In genomic region chr5:135425641-135426040, GRCh38 we compare ENCODE assay signal across 20 cellular contexts. TPM values are rescaled to one million over a fixed set of nuclear protein-coding genes. Genes with fewer than 3 reads are reported as not detected.
DNase-seq lines count a peak whose midpoint lies in the region; ATAC-seq and TF ChIP-seq lines count a peak whose summit lies in the region.
"Had no signal": no experiment of that assay in that cellular context is flagged by ENCODE, and none has a peak within 500 bp of the region (broad histone marks: within the 10 kb centered on the region; RNA-seq: fewer than 3 reads in every experiment).

No MANE protein-coding gene starts in this region.

- peak overlapping the region; percentile 44 for H2AFZ ChIP-seq in Loucy (ENCODE audit: low read length)
- H2AFZ ChIP-seq: GM23338 had no signal

- H3K4me1 ChIP-seq in Loucy (ENCODE audit: insufficient read depth, low read length, poor library complexity, severe bottlenecking) (peaks cover 47% of the 10 kb centered on the region), body of pancreas (no peaks in the 10 kb centered on the region)
- H3K4me1 ChIP-seq: adrenal gland, breast epithelium, SJCRH30 had no signal

- no peak overlapping the region for H3K4me3 Mint-ChIP-seq in activated CD4-positive, alpha-beta memory T cell treated with anti-CD3 and anti-CD28 coated beads, Interleukin-2, amount 10 ng/mL, durations not matched to agents 7 days and 5 days
- no peak overlapping the region for H3K4me3 Mint-ChIP-seq in activated CD4-positive, alpha-beta memory T cell treated with anti-CD3 and anti-CD28 coated beads for 36 hours
- H3K4me3 Mint-ChIP-seq: GM23338, nephron had no signal

- H3K4me1 Mint-ChIP-seq in activated CD4-positive, alpha-beta memory T cell treated with anti-CD3 and anti-CD28 coated beads, Interleukin-2, amount 10 ng/mL, durations not matched to agents 7 days and 5 days: peaks cover 10% of the 10 kb centered on the region
- H3K4me1 Mint-ChIP-seq in activated CD4-positive, alpha-beta memory T cell treated with anti-CD3 and anti-CD28 coated beads for 36 hours (ENCODE audit: low read depth): peaks cover 2% of the 10 kb centered on the region
- H3K4me1 Mint-ChIP-seq: GM23338 had no signal

- H3K36me3 ChIP-seq in Loucy (ENCODE audit: insufficient read depth, low read length) (no peaks in the 10 kb centered on the region), body of pancreas (replicated peaks in 1 of 2; ENCODE audit: insufficient read depth in 1 of 2, low read depth in 2 of 2) (no peaks in the 10 kb centered on the region)
- H3K36me3 ChIP-seq: adrenal gland, breast epithelium, SJCRH30 had no signal

- no peak for DNase-seq in activated CD4-positive, alpha-beta memory T cell treated with anti-CD3 and anti-CD28 coated beads, Interleukin-2, amount 10 ng/mL, durations not matched to agents 7 days and 5 days
- DNase-seq in activated CD4-positive, alpha-beta memory T cell treated with anti-CD3 and anti-CD28 coated beads for 36 hours: no peak
- peak; percentile 91 for DNase-seq in SKM-1 treated with dmso at 0.1 percent for 144 hours (lab: John Stamatoyannopoulos, UW; ENCODE audit: unreplicated experiment)
- peak; percentile 51 for DNase-seq in medulla oblongata (ENCODE audit: extremely low spot score)
- no peak for DNase-seq in OCI-M2 (lab: John Stamatoyannopoulos, UW; ENCODE audit: unreplicated experiment)
- DNase-seq in HCEC 1CT: no peak
- no peak for DNase-seq in body of pancreas
- DNase-seq: activated effector memory CD4-positive, alpha-beta T cell treated with Interleukin-2 at 50 U/mL for 16 hours; C1 segment of cervical spinal cord; cortex of kidney; posterior cingulate gyrus had no signal

- no peaks in the 10 kb centered on the region for H3K27me3 ChIP-seq in Loucy (ENCODE audit: insufficient read depth, low read length, poor library complexity, severe bottlenecking)
- H3K27me3 ChIP-seq in body of pancreas: no peaks in the 10 kb centered on the region
- H3K27me3 ChIP-seq: adrenal gland, breast epithelium, SJCRH30 had no signal

- H3K27ac Mint-ChIP-seq in activated CD4-positive, alpha-beta memory T cell treated with anti-CD3 and anti-CD28 coated beads, Interleukin-2, amount 10 ng/mL, durations not matched to agents 7 days and 5 days: peak overlapping the region; percentile 7
- H3K27ac Mint-ChIP-seq in activated CD4-positive, alpha-beta memory T cell treated with anti-CD3 and anti-CD28 coated beads for 36 hours: no peak overlapping the region
- H3K27ac Mint-ChIP-seq: GM23338, nephron had no signal

- intact Hi-C loops in activated CD4-positive, alpha-beta memory T cell treated with anti-CD3 and anti-CD28 coated beads for 36 hours (cut with micrococcal nuclease): no loop called here
- intact Hi-C loops in body of pancreas (cut with DNase I): no loop called here

- H3F3A ChIP-seq in Loucy (ENCODE audit: low read depth): no peaks in the 10 kb centered on the region

- no peaks in the 10 kb centered on the region for H3K9me3 Mint-ChIP-seq in activated CD4-positive, alpha-beta memory T cell treated with anti-CD3 and anti-CD28 coated beads, Interleukin-2, amount 10 ng/mL, durations not matched to agents 7 days and 5 days
- H3K9me3 Mint-ChIP-seq in activated CD4-positive, alpha-beta memory T cell treated with anti-CD3 and anti-CD28 coated beads for 36 hours: peaks cover 7% of the 10 kb centered on the region

- POLR2A ChIA-PET in activated CD4-positive, alpha-beta memory T cell treated with anti-CD3 and anti-CD28 coated beads, Interleukin-2, amount 10 ng/mL, durations not matched to agents 7 days and 5 days (lab: Charles Lee): interaction anchor here (1.5 to 3.4 kb wide), 2 partner anchors 27 to 31 kb away, joined by 8 to 15 read pairs; partner anchors contain the start of gene MACROH2A1
- POLR2A ChIA-PET in activated CD4-positive, alpha-beta memory T cell treated with anti-CD3 and anti-CD28 coated beads for 36 hours (lab: Charles Lee): interaction anchor here (0.6 kb wide), 1 partner anchor 92 kb away, joined by 3 read pairs; no protein-coding TSS in a partner anchor

- H3K79me2 ChIP-seq in Loucy (ENCODE audit: insufficient read depth, low read length): peaks cover 10% of the 10 kb centered on the region

- H3K27ac ChIP-seq in body of pancreas: no peak overlapping the region
- H3K27ac ChIP-seq: adrenal gland, breast epithelium, SJCRH30 had no signal

- H3K27me3 Mint-ChIP-seq in activated CD4-positive, alpha-beta memory T cell treated with anti-CD3 and anti-CD28 coated beads, Interleukin-2, amount 10 ng/mL, durations not matched to agents 7 days and 5 days: peaks cover 27% of the 10 kb centered on the region
- peaks cover 27% of the 10 kb centered on the region for H3K27me3 Mint-ChIP-seq in activated CD4-positive, alpha-beta memory T cell treated with anti-CD3 and anti-CD28 coated beads for 36 hours

- TF ChIP-seq POLR2A in body of pancreas (IDR thresholded peaks at IDR 0.05): no peak

- no peaks in the 10 kb centered on the region for H3K9me2 ChIP-seq in Loucy (replicated peaks; ENCODE audit: low read depth, low read length)

- no peaks in the 10 kb centered on the region for H4K20me1 ChIP-seq in Loucy (ENCODE audit: insufficient read depth, low read length, poor library complexity, severe bottlenecking)

- ATAC-seq in body of pancreas: no peak
- ATAC-seq: sciatic nerve had no signal

- CTCF ChIA-PET in activated CD4-positive, alpha-beta memory T cell treated with anti-CD3 and anti-CD28 coated beads, Interleukin-2, amount 10 ng/mL, durations not matched to agents 7 days and 5 days (lab: Charles Lee): interaction anchor here (0.8 to 2.6 kb wide), 25 partner anchors 9 to 1272 kb away, joined by 3 to 9 read pairs (median 4); no protein-coding TSS in a partner anchor
- CTCF ChIA-PET in activated CD4-positive, alpha-beta memory T cell treated with anti-CD3 and anti-CD28 coated beads for 36 hours (lab: Charles Lee): interaction anchor here (0.6 to 2.8 kb wide), 21 partner anchors 8 to 405 kb away, joined by 3 to 15 read pairs (median 4); no protein-coding TSS in a partner anchor

- TF ChIP-seq CTCF in Loucy (conservative IDR thresholded peaks at IDR 0.05; ENCODE audit: low read length): no peak
- TF ChIP-seq CTCF in body of pancreas (IDR thresholded peaks at IDR 0.05): no peak

- H3K4me2 ChIP-seq in Loucy (ENCODE audit: low read depth, low read length, poor library complexity, severe bottlenecking): peak overlapping the region; percentile 84
- H3K4me2 ChIP-seq: GM23338 had no signal

- H3K36me3 Mint-ChIP-seq in activated CD4-positive, alpha-beta memory T cell treated with anti-CD3 and anti-CD28 coated beads, Interleukin-2, amount 10 ng/mL, durations not matched to agents 7 days and 5 days (ENCODE audit: low read depth): no peaks in the 10 kb centered on the region
- H3K36me3 Mint-ChIP-seq in activated CD4-positive, alpha-beta memory T cell treated with anti-CD3 and anti-CD28 coated beads for 36 hours: no peaks in the 10 kb centered on the region

- H3K4me3 ChIP-seq in Loucy (ENCODE audit: low read length, poor library complexity, severe bottlenecking): peak overlapping the region; percentile 66
- H3K4me3 ChIP-seq in body of pancreas: no peak overlapping the region
- H3K4me3 ChIP-seq: adrenal gland, breast epithelium, GM23338, SJCRH30 had no signal

- H3K9me3 ChIP-seq in Loucy (ENCODE audit: insufficient read depth, low read depth, low read length) (peaks cover 10% of the 10 kb centered on the region; the same call in 1 of the 2 replicates), body of pancreas (no peaks in the 10 kb centered on the region)
- H3K9me3 ChIP-seq: adrenal gland, SJCRH30 had no signal

- peak overlapping the region; percentile 82 for H3K9ac ChIP-seq in Loucy (ENCODE audit: low read depth, low read length, poor library complexity, severe bottlenecking)

- 39 to 46% methylated on average over 2 of the region's 2 CpGs for WGBS in body of pancreas, 2 donors

RNA-seq across cellular contexts. Expression of gene DCANP1, which starts 21.5 kb away (rescaled TPM):
- not detected for total RNA-seq in activated CD4-positive, alpha-beta memory T cell treated with anti-CD3 and anti-CD28 coated beads, Interleukin-2, amount 10 ng/mL, durations not matched to agents 7 days and 5 days
- total RNA-seq in activated CD4-positive, alpha-beta memory T cell treated with anti-CD3 and anti-CD28 coated beads for 36 hours: not detected
- total RNA-seq in body of pancreas: under 1 TPM in 1 of 2 donors, not detected in 1; under 0.01 TPM
- total RNA-seq: adrenal gland; breast epithelium; GM23338; left lobe of liver; sciatic nerve; SJCRH30; T-helper 2 cell treated with Interferon-gamma antibody and Interleukin-4, amounts not matched to agents 100 ng/mL and 5 ng/mL, for 36 hours had no signal

RNA-seq across cellular contexts. Expression of gene TIFAB, which starts 26.5 kb away (rescaled TPM):
- total RNA-seq in activated CD4-positive, alpha-beta memory T cell treated with anti-CD3 and anti-CD28 coated beads, Interleukin-2, amount 10 ng/mL, durations not matched to agents 7 days and 5 days: not detected
- total RNA-seq in activated CD4-positive, alpha-beta memory T cell treated with anti-CD3 and anti-CD28 coated beads for 36 hours: not detected
- not detected for total RNA-seq in body of pancreas
- total RNA-seq: adrenal gland; breast epithelium; GM23338; left lobe of liver; SJCRH30; T-helper 2 cell treated with Interferon-gamma antibody and Interleukin-4, amounts not matched to agents 100 ng/mL and 5 ng/mL, for 36 hours had no signal

RNA-seq across cellular contexts. Expression of gene MACROH2A1, which starts 26.6 kb away (rescaled TPM):
- total RNA-seq in activated CD4-positive, alpha-beta memory T cell treated with anti-CD3 and anti-CD28 coated beads, Interleukin-2, amount 10 ng/mL, durations not matched to agents 7 days and 5 days: 100 to 1,000 TPM; 248 to 263 TPM
- 100 to 1,000 TPM; 159 to 161 TPM for total RNA-seq in activated CD4-positive, alpha-beta memory T cell treated with anti-CD3 and anti-CD28 coated beads for 36 hours
- total RNA-seq in body of pancreas: 100 to 1,000 TPM in 1 of 2 donors, 10 to 100 TPM in 1; 78.9 to 142 TPM

Comparison
In these comparisons a context has a peak if more than half of its experiments do, and no peak if none do; other contexts are left out.
1. DNase-seq: peak in SKM-1 treated with dmso at 0.1 percent for 144 hours (single experiment) and medulla oblongata (single experiment); none in activated CD4-positive, alpha-beta memory T cell treated with anti-CD3 and anti-CD28 coated beads, Interleukin-2, amount 10 ng/mL, durations not matched to agents 7 days and 5 days (single experiment), activated CD4-positive, alpha-beta memory T cell treated with anti-CD3 and anti-CD28 coated beads for 36 hours (single experiment), OCI-M2 (single experiment), HCEC 1CT (single experiment) and body of pancreas (0 of 4).